In genomic region chr2:226247289-226248275, GRCh38 we compare ENCODE assay signal across 19 cellular contexts.
DNase-seq lines count a peak whose midpoint lies in the region; ATAC-seq, FAIRE-seq and TF ChIP-seq lines count a peak whose summit lies in the region.
"Had no signal": no experiment of that assay in that cellular context is flagged by ENCODE, and none has a peak within 500 bp of the region (broad histone marks: within the 10 kb centered on the region; RNA-seq: fewer than 3 reads in every experiment).

No MANE protein-coding gene starts in this region.

- CTCF ChIA-PET in A673 (lab: Charles Lee) (interaction anchor here (0.5 kb wide), 1 partner anchor 86 kb away, joined by 5 read pairs; no protein-coding TSS in a partner anchor), GM12878 (lab: Yijun Ruan, JAX) (interaction anchor here (1.0 to 1.4 kb wide), 2 partner anchors 28 to 555 kb away, joined by 3 read pairs; no protein-coding TSS in a partner anchor)

- H3K4me3 ChIP-seq in A673 (ENCODE audit: low read depth, low read length, poor library complexity, severe bottlenecking) (no peak overlapping the region), GM12878 (no peak overlapping the region)
- H3K4me3 ChIP-seq: heart right ventricle, smooth muscle cell, transverse colon had no signal

- SMC1A ChIA-PET in GM12878 (lab: Charles Lee; ENCODE audit: uncharacterized antibody, unreplicated experiment): no interaction called here

- H3K9ac ChIP-seq in GM12878 (ENCODE audit: control insufficient read depth, insufficient read depth, low read length): no peak overlapping the region

- no peaks in the 10 kb centered on the region for H3K79me2 ChIP-seq in GM12878 (ENCODE audit: control insufficient read depth, insufficient read depth, low read length)

- H3K4me2 ChIP-seq in GM12878 (ENCODE audit: control insufficient read depth, insufficient read depth): no peak overlapping the region
- H3K4me2 ChIP-seq: smooth muscle cell had no signal

- H4K20me1 ChIP-seq in GM12878 (ENCODE audit: control insufficient read depth, insufficient read depth): no peaks in the 10 kb centered on the region

- H3K9me3 ChIP-seq in A673 (ENCODE audit: low read depth, low read length, poor library complexity, severe bottlenecking) (peaks cover 7% of the 10 kb centered on the region), GM12878 (replicated peaks; ENCODE audit: control insufficient read depth, insufficient read depth, low read length) (no peaks in the 10 kb centered on the region)

- no TSS peak for BruUV-seq in A673 (replicated peaks; lab: Mats Ljungman, UMichigan)
- BruUV-seq in GM12878 (replicated peaks; lab: Mats Ljungman, UMichigan): no TSS peak

- in situ Hi-C loops in GM12878 (cut with MboI): no loop called here

- no peak for DNase-seq in A673 (ENCODE audit: low spot score)
- DNase-seq in HTR-8/SVneo (ENCODE audit: insufficient read length, low spot score): peak; percentile 5
- DNase-seq in GM12878 (ENCODE audit: low read depth, low spot score): no peak
- peak; percentile 63 for DNase-seq in iris pigment epithelial cell (ENCODE audit: low read depth)
- DNase-seq in omental fat pad (ENCODE audit: low spot score): no peak
- no peak for DNase-seq in NCI-H1694 (lab: John Stamatoyannopoulos, UW)
- DNase-seq in NCI-H748 treated with DMSO at 0.1 percent for 48 hours (lab: John Stamatoyannopoulos, UW): no peak
- DNase-seq: ACHN; activated CD4-positive, alpha-beta T cell treated with anti-CD3 and anti-CD28 coated beads, Interleukin-2, amount 50 U/mL, for 4 hours; activated naive CD8-positive, alpha-beta T cell treated with anti-CD3 and anti-CD28 coated beads for 36 hours; activated T-cell treated with anti-CD3 and anti-CD28 coated beads, Interleukin-2, amount 50 U/mL, for 4 hours; CD8-positive, alpha-beta T cell; H9; heart right ventricle; transverse colon had no signal

- H2AFZ ChIP-seq in GM12878 (ENCODE audit: control insufficient read depth, low read depth, low read length): no peak overlapping the region

- H3K36me3 ChIP-seq in A673 (ENCODE audit: insufficient read depth, low read length, poor library complexity, severe bottlenecking) (no peaks in the 10 kb centered on the region), GM12878 (ENCODE audit: control insufficient read depth in 2 of 2, insufficient read depth in 2 of 2, low read length in 1 of 2) (no peaks in the 10 kb centered on the region)
- H3K36me3 ChIP-seq: heart right ventricle, transverse colon had no signal

- FAIRE-seq in HTR-8/SVneo (lab: Jason Lieb, UNC) (no peak), GM12878 (lab: Jason Lieb, UNC) (no peak)
- FAIRE-seq: TTC549 had no signal

- H3K27me3 ChIP-seq in A673 (replicated peaks; ENCODE audit: insufficient read depth, low read depth, low read length, poor library complexity): no peaks in the 10 kb centered on the region
- no peaks in the 10 kb centered on the region for H3K27me3 ChIP-seq in GM12878 (replicated peaks in 1 of 2; ENCODE audit: control insufficient read depth in 2 of 2, insufficient read depth in 2 of 2, low read length in 1 of 2)
- H3K27me3 ChIP-seq: heart right ventricle, transverse colon had no signal

- 0 out of 2 replicates have a peak, but pooled peaks have one; percentile 18 for TF ChIP-seq CTCF in A673 (conservative IDR thresholded peaks at IDR 0.05; ENCODE audit: low read depth, low read length)
- TF ChIP-seq CTCF in GM12878 (IDR thresholded peaks at IDR 0.05 in 2 of 3, conservative IDR thresholded peaks at IDR 0.05 in 1 of 3; ENCODE audit: control insufficient read depth in 2 of 3, extremely low read depth in 1 of 3, insufficient read depth in 1 of 3, low read depth in 3 of 3, low read length in 3 of 3): no peak
- TF ChIP-seq CTCF in omental fat pad (IDR thresholded peaks at IDR 0.05): no peak

- TF ChIP-seq EP300 in GM12878 (IDR thresholded peaks at IDR 0.05; ENCODE audit: borderline replicate concordance in 1 of 2, control insufficient read depth in 1 of 2, low read depth in 2 of 2, low read length in 2 of 2): no peak

- WGBS in GM12878 (ENCODE audit: insufficient coverage, insufficient replicate concordance, low lambda C conversion rate, missing lambda C conversion rate): 24% methylated on average over 3 of the region's 3 CpGs

- peak; percentile 17; the same call in 1 of the 2 replicates for TF ChIP-seq RAD21 in GM12878 (IDR thresholded peaks at IDR 0.05; ENCODE audit: insufficient read depth, low read depth, low read length)

- no peaks in the 10 kb centered on the region for H3K4me1 ChIP-seq in A673 (ENCODE audit: insufficient read depth, low read length, poor library complexity, severe bottlenecking)
- H3K4me1 ChIP-seq in GM12878 (ENCODE audit: control insufficient read depth, insufficient read depth, low read length): no peaks in the 10 kb centered on the region
- H3K4me1 ChIP-seq: heart right ventricle, transverse colon had no signal

- ATAC-seq in GM12878: no peak
- no peak for ATAC-seq in omental fat pad (ENCODE audit: low FRiP score)
- ATAC-seq in HG03095 (IDR thresholded peaks at IDR 0.05; ENCODE audit: unreplicated experiment): no peak
- ATAC-seq: activated T-cell treated with anti-CD3 and anti-CD28 coated beads, Interleukin-2, amount 50 U/mL, for 4 hours; CD8-positive, alpha-beta T cell; heart right ventricle; stimulated activated effector memory CD8-positive, alpha-beta T cell treated with anti-CD3 and anti-CD28 coated beads, Interleukin-12 subunit alpha, Interleukin-12 subunit beta, amount 100 ng/mL, for 72 hours had no signal

- RAD21 ChIA-PET in GM12878 (lab: Charles Lee; ENCODE audit: unreplicated experiment): no interaction called here

- intact Hi-C loops in A673 (cut with micrococcal nuclease; ENCODE audit: unreplicated experiment) (no loop called here), GM12878 (cut with micrococcal nuclease; ENCODE audit: unreplicated experiment) (no loop called here)

- POLR2A ChIA-PET in A673 (lab: Charles Lee; ENCODE audit: low non-redundant PET) (no interaction called here), GM12878 (lab: Charles Lee) (no interaction called here)

- no peak for TF ChIP-seq POLR2A in GM12878 (IDR thresholded peaks at IDR 0.05; ENCODE audit: low read depth, low read length)

- H3K27ac ChIP-seq in A673 (ENCODE audit: low read depth, low read length, poor library complexity, severe bottlenecking) (no peak overlapping the region), GM12878 (ENCODE audit: control insufficient read depth, insufficient read depth) (no peak overlapping the region)
- H3K27ac ChIP-seq: heart right ventricle, transverse colon had no signal

TF ChIP-seq in GM12878, 131 proteins besides CTCF, POLR2A, EP300 and RAD21:
- no peak for TF ChIP-seq MAX (IDR thresholded peaks at IDR 0.05; ENCODE audit: low read depth, low read length)
- TF ChIP-seq IKZF2 (IDR thresholded peaks at IDR 0.05): no peak
- TF ChIP-seq KDM1A (IDR thresholded peaks at IDR 0.05; ENCODE audit: borderline replicate concordance): no peak
- peak; percentile 45; the same call in 1 of the 2 replicates for TF ChIP-seq JUNB (IDR thresholded peaks at IDR 0.05)
- no peak for TF ChIP-seq SPI1 (IDR thresholded peaks at IDR 0.05; ENCODE audit: borderline replicate concordance, insufficient read depth, low read depth, low read length)
- no peak for TF ChIP-seq RUNX3 (IDR thresholded peaks at IDR 0.05; ENCODE audit: low read length)
- TF ChIP-seq ZBED1 (IDR thresholded peaks at IDR 0.05; ENCODE audit: borderline replicate concordance): no peak

Comparison
In these comparisons a context has a peak if more than half of its experiments do, and no peak if none do; other contexts are left out.
1. DNase-seq: peak in HTR-8/SVneo (single experiment) and iris pigment epithelial cell (single experiment); none in A673 (single experiment), GM12878 (single experiment), omental fat pad (single experiment), NCI-H1694 (single experiment) and NCI-H748 treated with DMSO at 0.1 percent for 48 hours (single experiment).